Comparison of ENCODE assay signal across 1 cellular context in genomic region chr18:49813071-49813320, GRCh38.
TF ChIP-seq lines count a peak whose summit lies in the region.

No MANE protein-coding gene starts in this region.

TF ChIP-seq in GM12878, 131 proteins besides CTCF, POLR2A, EP300 and RAD21 (continued from another document):
- TF ChIP-seq, protein P1, sequence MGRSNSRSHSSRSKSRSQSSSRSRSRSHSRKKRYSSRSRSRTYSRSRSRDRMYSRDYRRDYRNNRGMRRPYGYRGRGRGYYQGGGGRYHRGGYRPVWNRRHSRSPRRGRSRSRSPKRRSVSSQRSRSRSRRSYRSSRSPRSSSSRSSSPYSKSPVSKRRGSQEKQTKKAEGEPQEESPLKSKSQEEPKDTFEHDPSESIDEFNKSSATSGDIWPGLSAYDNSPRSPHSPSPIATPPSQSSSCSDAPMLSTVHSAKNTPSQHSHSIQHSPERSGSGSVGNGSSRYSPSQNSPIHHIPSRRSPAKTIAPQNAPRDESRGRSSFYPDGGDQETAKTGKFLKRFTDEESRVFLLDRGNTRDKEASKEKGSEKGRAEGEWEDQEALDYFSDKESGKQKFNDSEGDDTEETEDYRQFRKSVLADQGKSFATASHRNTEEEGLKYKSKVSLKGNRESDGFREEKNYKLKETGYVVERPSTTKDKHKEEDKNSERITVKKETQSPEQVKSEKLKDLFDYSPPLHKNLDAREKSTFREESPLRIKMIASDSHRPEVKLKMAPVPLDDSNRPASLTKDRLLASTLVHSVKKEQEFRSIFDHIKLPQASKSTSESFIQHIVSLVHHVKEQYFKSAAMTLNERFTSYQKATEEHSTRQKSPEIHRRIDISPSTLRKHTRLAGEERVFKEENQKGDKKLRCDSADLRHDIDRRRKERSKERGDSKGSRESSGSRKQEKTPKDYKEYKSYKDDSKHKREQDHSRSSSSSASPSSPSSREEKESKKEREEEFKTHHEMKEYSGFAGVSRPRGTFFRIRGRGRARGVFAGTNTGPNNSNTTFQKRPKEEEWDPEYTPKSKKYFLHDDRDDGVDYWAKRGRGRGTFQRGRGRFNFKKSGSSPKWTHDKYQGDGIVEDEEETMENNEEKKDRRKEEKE (IDR thresholded peaks at IDR 0.05), result no peak
- TF ChIP-seq, protein P2, sequence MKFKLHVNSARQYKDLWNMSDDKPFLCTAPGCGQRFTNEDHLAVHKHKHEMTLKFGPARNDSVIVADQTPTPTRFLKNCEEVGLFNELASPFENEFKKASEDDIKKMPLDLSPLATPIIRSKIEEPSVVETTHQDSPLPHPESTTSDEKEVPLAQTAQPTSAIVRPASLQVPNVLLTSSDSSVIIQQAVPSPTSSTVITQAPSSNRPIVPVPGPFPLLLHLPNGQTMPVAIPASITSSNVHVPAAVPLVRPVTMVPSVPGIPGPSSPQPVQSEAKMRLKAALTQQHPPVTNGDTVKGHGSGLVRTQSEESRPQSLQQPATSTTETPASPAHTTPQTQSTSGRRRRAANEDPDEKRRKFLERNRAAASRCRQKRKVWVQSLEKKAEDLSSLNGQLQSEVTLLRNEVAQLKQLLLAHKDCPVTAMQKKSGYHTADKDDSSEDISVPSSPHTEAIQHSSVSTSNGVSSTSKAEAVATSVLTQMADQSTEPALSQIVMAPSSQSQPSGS (IDR thresholded peaks at IDR 0.05; ENCODE audit: low read length), result no peak
- TF ChIP-seq SIX5 (IDR thresholded peaks at IDR 0.05; ENCODE audit: low read depth, low read length, severe bottlenecking), result no peak
- TF ChIP-seq ZBTB4 (CRISPR knock-in tag; IDR thresholded peaks at IDR 0.05), result no peak
- TF ChIP-seq, protein P3, sequence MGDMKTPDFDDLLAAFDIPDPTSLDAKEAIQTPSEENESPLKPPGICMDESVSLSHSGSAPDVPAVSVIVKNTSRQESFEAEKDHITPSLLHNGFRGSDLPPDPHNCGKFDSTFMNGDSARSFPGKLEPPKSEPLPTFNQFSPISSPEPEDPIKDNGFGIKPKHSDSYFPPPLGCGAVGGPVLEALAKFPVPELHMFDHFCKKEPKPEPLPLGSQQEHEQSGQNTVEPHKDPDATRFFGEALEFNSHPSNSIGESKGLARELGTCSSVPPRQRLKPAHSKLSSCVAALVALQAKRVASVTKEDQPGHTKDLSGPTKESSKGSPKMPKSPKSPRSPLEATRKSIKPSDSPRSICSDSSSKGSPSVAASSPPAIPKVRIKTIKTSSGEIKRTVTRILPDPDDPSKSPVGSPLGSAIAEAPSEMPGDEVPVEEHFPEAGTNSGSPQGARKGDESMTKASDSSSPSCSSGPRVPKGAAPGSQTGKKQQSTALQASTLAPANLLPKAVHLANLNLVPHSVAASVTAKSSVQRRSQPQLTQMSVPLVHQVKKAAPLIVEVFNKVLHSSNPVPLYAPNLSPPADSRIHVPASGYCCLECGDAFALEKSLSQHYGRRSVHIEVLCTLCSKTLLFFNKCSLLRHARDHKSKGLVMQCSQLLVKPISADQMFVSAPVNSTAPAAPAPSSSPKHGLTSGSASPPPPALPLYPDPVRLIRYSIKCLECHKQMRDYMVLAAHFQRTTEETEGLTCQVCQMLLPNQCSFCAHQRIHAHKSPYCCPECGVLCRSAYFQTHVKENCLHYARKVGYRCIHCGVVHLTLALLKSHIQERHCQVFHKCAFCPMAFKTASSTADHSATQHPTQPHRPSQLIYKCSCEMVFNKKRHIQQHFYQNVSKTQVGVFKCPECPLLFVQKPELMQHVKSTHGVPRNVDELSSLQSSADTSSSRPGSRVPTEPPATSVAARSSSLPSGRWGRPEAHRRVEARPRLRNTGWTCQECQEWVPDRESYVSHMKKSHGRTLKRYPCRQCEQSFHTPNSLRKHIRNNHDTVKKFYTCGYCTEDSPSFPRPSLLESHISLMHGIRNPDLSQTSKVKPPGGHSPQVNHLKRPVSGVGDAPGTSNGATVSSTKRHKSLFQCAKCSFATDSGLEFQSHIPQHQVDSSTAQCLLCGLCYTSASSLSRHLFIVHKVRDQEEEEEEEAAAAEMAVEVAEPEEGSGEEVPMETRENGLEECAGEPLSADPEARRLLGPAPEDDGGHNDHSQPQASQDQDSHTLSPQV (IDR thresholded peaks at IDR 0.05), result no peak
- no peak for TF ChIP-seq BHLHE40 (IDR thresholded peaks at IDR 0.05; ENCODE audit: borderline replicate concordance in 1 of 2, low read depth in 2 of 2, low read length in 1 of 2)
- TF ChIP-seq RBBP5 (conservative IDR thresholded peaks at IDR 0.05), result no peak
- TF ChIP-seq RUNX3 (IDR thresholded peaks at IDR 0.05; ENCODE audit: low read length), result no peak
- TF ChIP-seq TCF7 (IDR thresholded peaks at IDR 0.05; ENCODE audit: borderline replicate concordance), result no peak
- no peak for TF ChIP-seq CHD2 (IDR thresholded peaks at IDR 0.05; ENCODE audit: borderline replicate concordance, low read depth, low read length)
- TF ChIP-seq HCFC1 (IDR thresholded peaks at IDR 0.05; ENCODE audit: low read length), result no peak
- TF ChIP-seq, protein P4, sequence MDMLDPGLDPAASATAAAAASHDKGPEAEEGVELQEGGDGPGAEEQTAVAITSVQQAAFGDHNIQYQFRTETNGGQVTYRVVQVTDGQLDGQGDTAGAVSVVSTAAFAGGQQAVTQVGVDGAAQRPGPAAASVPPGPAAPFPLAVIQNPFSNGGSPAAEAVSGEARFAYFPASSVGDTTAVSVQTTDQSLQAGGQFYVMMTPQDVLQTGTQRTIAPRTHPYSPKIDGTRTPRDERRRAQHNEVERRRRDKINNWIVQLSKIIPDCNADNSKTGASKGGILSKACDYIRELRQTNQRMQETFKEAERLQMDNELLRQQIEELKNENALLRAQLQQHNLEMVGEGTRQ (IDR thresholded peaks at IDR 0.05; ENCODE audit: borderline replicate concordance, low read depth, low read length), result no peak
- TF ChIP-seq TBL1XR1 (IDR thresholded peaks at IDR 0.05; ENCODE audit: low read depth, low read length), result no peak
